In genomic region chr14:100307215-100308111, GRCh38 we compare ENCODE assay signal across 8 cellular contexts. TPM values are rescaled to one million over a fixed set of nuclear protein-coding genes. Genes with fewer than 3 reads are reported as not detected.
DNase-seq lines count a peak whose midpoint lies in the region; ATAC-seq, FAIRE-seq and TF ChIP-seq lines count a peak whose summit lies in the region.

No MANE protein-coding gene starts in this region.

- peak; percentile 5 for ATAC-seq in GM21360 (IDR thresholded peaks at IDR 0.05; ENCODE audit: unreplicated experiment)

- DNase-seq in A673 (ENCODE audit: low spot score) (no peak), RKO (ENCODE audit: low spot score) (peak; percentile 26), endothelial cell (ENCODE audit: low spot score) (peak; percentile 47), nephron progenitor cell (peak; percentile 54), putamen (ENCODE audit: low spot score) (no peak), H54 (ENCODE audit: insufficient read length, low spot score) (no peak), GM19238 (ENCODE audit: insufficient read length, low spot score) (no peak)

- POLR2A ChIA-PET in A673 (lab: Charles Lee; ENCODE audit: low non-redundant PET): no interaction called here

- H3K27ac Mint-ChIP-seq in endothelial cell (ENCODE audit: unreplicated experiment): peak overlapping the region; percentile 61
- H3K27ac Mint-ChIP-seq in nephron progenitor cell: no peak overlapping the region

- no peaks in the 10 kb centered on the region for H3K36me3 ChIP-seq in A673 (ENCODE audit: insufficient read depth, low read length, poor library complexity, severe bottlenecking)

- peaks cover 48% of the 10 kb centered on the region for H3K4me1 Mint-ChIP-seq in endothelial cell (ENCODE audit: unreplicated experiment)
- peaks cover 68% of the 10 kb centered on the region for H3K4me1 Mint-ChIP-seq in nephron progenitor cell

- H3K4me1 ChIP-seq in A673 (ENCODE audit: insufficient read depth, low read length, poor library complexity, severe bottlenecking): peaks cover 19% of the 10 kb centered on the region

- TF ChIP-seq POLR2A in H54 (IDR thresholded peaks at IDR 0.05; ENCODE audit: low read depth, low read length): no peak

- no TSS peak for BruUV-seq in A673 (replicated peaks; lab: Mats Ljungman, UMichigan)

- H3K27me3 ChIP-seq in A673 (replicated peaks; ENCODE audit: insufficient read depth, low read depth, low read length, poor library complexity): no peaks in the 10 kb centered on the region

- peak overlapping the region; percentile 90 for H3K27ac ChIP-seq in A673 (ENCODE audit: low read depth, low read length, poor library complexity, severe bottlenecking)

- peak overlapping the region; percentile 91 for H3K4me3 ChIP-seq in A673 (ENCODE audit: low read depth, low read length, poor library complexity, severe bottlenecking)

- H3K4me3 Mint-ChIP-seq in endothelial cell (ENCODE audit: unreplicated experiment) (peak overlapping the region; percentile 95), nephron progenitor cell (peak overlapping the region; percentile 93)

- CTCF ChIA-PET in A673 (lab: Charles Lee): no interaction called here

- H3K9me3 ChIP-seq in A673 (ENCODE audit: low read depth, low read length, poor library complexity, severe bottlenecking): no peaks in the 10 kb centered on the region

- TF ChIP-seq CTCF in A673 (conservative IDR thresholded peaks at IDR 0.05; ENCODE audit: low read depth, low read length): no peak
- TF ChIP-seq CTCF in endothelial cell (IDR thresholded peaks at IDR 0.05; ENCODE audit: unreplicated experiment): no peak
- TF ChIP-seq CTCF in nephron progenitor cell (IDR thresholded peaks at IDR 0.05): no peak

- H3K27me3 Mint-ChIP-seq in endothelial cell (ENCODE audit: unreplicated experiment) (peaks cover 7% of the 10 kb centered on the region), nephron progenitor cell (ENCODE audit: low read depth, poor library complexity) (no peaks in the 10 kb centered on the region)

- intact Hi-C loops in A673 (cut with micrococcal nuclease; ENCODE audit: unreplicated experiment): no loop called here

- FAIRE-seq in H54 (lab: Jason Lieb, UNC): no peak

- H3K36me3 Mint-ChIP-seq in endothelial cell (ENCODE audit: low read depth, unreplicated experiment) (peaks cover 6% of the 10 kb centered on the region), nephron progenitor cell (ENCODE audit: low read depth) (peaks cover 8% of the 10 kb centered on the region)

- H3K9me3 Mint-ChIP-seq in endothelial cell (ENCODE audit: unreplicated experiment): no peaks in the 10 kb centered on the region
- H3K9me3 Mint-ChIP-seq in nephron progenitor cell: no peaks in the 10 kb centered on the region

RNA-seq across cellular contexts. Expression of gene SLC25A29, which starts 1.2 kb away (rescaled TPM):
- 49.3 and 70.1 TPM in 2 replicates for total RNA-seq in A673 (2021)
- 165 TPM for total RNA-seq in endothelial cell (ENCODE audit: unreplicated experiment)

RNA-seq across cellular contexts. Expression of gene SLC25A47, which starts 15.7 kb away (rescaled TPM):
- total RNA-seq in A673 (2021) (not detected in 2 replicates), endothelial cell (ENCODE audit: unreplicated experiment) (not detected)

Comparison
In these comparisons a context has a peak if more than half of its experiments do, and no peak if none do; other contexts are left out.
1. DNase-seq: peak in RKO (single experiment), endothelial cell (single experiment) and nephron progenitor cell (single experiment); none in A673 (single experiment), putamen (single experiment), H54 (single experiment) and GM19238 (single experiment).